ENCODE assay signal across 19 cellular contexts in genomic region chr7:29620531-29620930, GRCh38. TPM values are rescaled to one million over a fixed set of nuclear protein-coding genes. Genes with fewer than 3 reads are reported as not detected.
"Had no signal": no experiment of that assay in that cellular context is flagged by ENCODE, and none has a peak within 500 bp of the region (broad histone marks: within the 10 kb centered on the region; RNA-seq: fewer than 3 reads in every experiment).

No MANE protein-coding gene starts in this region.

- H3K4me3 ChIP-seq: tibial nerve had no signal

- ATAC-seq: activated CD4-positive, CD25-positive, alpha-beta regulatory T cell treated with anti-CD3 and anti-CD28 coated beads, Interleukin-2, amount 50 U/mL, for 24 hours; activated naive CD8-positive, alpha-beta T cell treated with anti-CD3 and anti-CD28 coated beads, Interleukin-2, amount 50 U/mL, for 24 hours; natural killer cell treated with Interleukin-12 subunit alpha and Interleukin-12 subunit beta and Interleukin-15 and Interleukin-18, amount 100 ng/mL, for 72 hours had no signal

- H3K27ac ChIP-seq: tibial nerve had no signal

- H3K9me3 ChIP-seq: tibial nerve had no signal

- H3K36me3 ChIP-seq: tibial nerve had no signal

- DNase-seq: activated CD4-positive, alpha-beta T cell treated with anti-CD3 and anti-CD28 coated beads, Interleukin-2, amount 50 U/mL, for 4 hours; activated naive CD4-positive, alpha-beta T cell treated with anti-CD3 and anti-CD28 coated beads for 36 hours; activated naive CD8-positive, alpha-beta T cell treated with anti-CD3 and anti-CD28 coated beads, Interleukin-2, amount 50 U/mL, for 24 hours; activated T-cell treated with anti-CD3 and anti-CD28 coated beads, Interleukin-2, amount 50 U/mL, for 1 hour; aorta; effector memory CD4-positive, alpha-beta T cell; foreskin melanocyte; head of caudate nucleus; nucleus accumbens; stimulated activated CD4-positive, alpha-beta T cell treated with anti-CD3 and anti-CD28 coated beads, Interleukin-4, amount 100 ng/mL, for 24 hours; stimulated activated naive CD4-positive, alpha-beta T cell; substantia nigra had no signal

- H3K4me1 ChIP-seq: tibial nerve had no signal

- H3K27me3 ChIP-seq: tibial nerve had no signal

RNA-seq across cellular contexts. Expression of gene PRR15, which starts 56.9 kb away (rescaled TPM):
- total RNA-seq: activated naive CD4-positive, alpha-beta T cell treated with anti-CD3 and anti-CD28 coated beads for 36 hours; activated T-helper 2 cell treated with anti-CD3 and anti-CD28 coated beads, Interferon-gamma antibody, Interleukin-2, Interleukin-4, amounts not matched to agents 10 μg/mL and 5 μg/mL and 100 μg/mL, durations not matched to agents 14 hours and 24 hours and 36 hours; cerebellum; fibroblast of lung; natural killer cell treated with Interleukin-12 subunit alpha and Interleukin-12 subunit beta and Interleukin-15 and Interleukin-18, amount 100 ng/mL, for 72 hours; skeletal muscle tissue had no signal
